Comparison of ENCODE assay signal across 1 cellular context in the genomic region with DNA sequence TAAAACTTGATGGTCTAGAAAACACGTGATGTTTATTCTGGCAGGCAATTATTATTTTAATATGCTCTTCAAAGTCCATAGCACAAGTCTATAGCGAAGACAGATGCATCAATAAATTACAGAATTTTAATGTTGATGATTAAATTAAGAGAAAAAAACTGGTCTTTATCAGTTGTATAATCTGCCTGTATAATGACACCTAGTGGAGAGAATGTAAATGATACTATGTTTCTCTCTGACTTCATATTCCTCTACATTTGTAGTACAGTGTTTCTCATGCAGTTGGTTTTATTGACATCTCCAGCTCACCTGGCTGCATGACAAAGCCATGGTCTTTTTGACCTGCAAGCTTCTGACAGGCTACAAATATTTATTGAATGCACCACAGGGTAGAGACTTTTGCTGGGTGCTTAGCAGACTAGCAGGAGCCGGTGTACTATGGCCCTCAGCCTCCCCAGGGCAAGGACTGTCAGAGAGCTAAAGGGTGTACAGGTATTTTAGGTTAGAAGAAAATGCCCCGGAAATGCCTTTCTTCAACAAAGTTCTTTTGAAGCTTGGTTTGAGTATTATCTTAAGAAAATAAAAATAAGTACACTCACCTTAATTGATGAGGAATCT.
TF ChIP-seq lines count a peak whose summit lies in the region.

No MANE protein-coding gene starts in this region.

TF ChIP-seq in SK-N-SH treated with all-trans-retinoic acid at 6 μM for 48 hours, 23 proteins besides CTCF, POLR2A, EP300 and RAD21 (continued from another document):
- TF ChIP-seq, protein P1, sequence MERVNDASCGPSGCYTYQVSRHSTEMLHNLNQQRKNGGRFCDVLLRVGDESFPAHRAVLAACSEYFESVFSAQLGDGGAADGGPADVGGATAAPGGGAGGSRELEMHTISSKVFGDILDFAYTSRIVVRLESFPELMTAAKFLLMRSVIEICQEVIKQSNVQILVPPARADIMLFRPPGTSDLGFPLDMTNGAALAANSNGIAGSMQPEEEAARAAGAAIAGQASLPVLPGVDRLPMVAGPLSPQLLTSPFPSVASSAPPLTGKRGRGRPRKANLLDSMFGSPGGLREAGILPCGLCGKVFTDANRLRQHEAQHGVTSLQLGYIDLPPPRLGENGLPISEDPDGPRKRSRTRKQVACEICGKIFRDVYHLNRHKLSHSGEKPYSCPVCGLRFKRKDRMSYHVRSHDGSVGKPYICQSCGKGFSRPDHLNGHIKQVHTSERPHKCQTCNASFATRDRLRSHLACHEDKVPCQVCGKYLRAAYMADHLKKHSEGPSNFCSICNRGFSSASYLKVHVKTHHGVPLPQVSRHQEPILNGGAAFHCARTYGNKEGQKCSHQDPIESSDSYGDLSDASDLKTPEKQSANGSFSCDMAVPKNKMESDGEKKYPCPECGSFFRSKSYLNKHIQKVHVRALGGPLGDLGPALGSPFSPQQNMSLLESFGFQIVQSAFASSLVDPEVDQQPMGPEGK (CRISPR knock-in tag; IDR thresholded peaks at IDR 0.05; ENCODE audit: borderline replicate concordance) = no peak
- TF ChIP-seq, protein P2, sequence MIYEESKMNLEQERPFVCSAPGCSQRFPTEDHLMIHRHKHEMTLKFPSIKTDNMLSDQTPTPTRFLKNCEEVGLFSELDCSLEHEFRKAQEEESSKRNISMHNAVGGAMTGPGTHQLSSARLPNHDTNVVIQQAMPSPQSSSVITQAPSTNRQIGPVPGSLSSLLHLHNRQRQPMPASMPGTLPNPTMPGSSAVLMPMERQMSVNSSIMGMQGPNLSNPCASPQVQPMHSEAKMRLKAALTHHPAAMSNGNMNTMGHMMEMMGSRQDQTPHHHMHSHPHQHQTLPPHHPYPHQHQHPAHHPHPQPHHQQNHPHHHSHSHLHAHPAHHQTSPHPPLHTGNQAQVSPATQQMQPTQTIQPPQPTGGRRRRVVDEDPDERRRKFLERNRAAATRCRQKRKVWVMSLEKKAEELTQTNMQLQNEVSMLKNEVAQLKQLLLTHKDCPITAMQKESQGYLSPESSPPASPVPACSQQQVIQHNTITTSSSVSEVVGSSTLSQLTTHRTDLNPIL (CRISPR knock-in tag; IDR thresholded peaks at IDR 0.05; ENCODE audit: low read depth) = no peak
- TF ChIP-seq TCF4 (CRISPR knock-in tag; IDR thresholded peaks at IDR 0.05; ENCODE audit: borderline replicate concordance) (no peak), ZNF565 (CRISPR knock-in tag; conservative IDR thresholded peaks at IDR 0.05; ENCODE audit: low read depth) (no peak), CSDC2 (CRISPR knock-in tag; IDR thresholded peaks at IDR 0.05) (no peak)
